In the genomic region with DNA sequence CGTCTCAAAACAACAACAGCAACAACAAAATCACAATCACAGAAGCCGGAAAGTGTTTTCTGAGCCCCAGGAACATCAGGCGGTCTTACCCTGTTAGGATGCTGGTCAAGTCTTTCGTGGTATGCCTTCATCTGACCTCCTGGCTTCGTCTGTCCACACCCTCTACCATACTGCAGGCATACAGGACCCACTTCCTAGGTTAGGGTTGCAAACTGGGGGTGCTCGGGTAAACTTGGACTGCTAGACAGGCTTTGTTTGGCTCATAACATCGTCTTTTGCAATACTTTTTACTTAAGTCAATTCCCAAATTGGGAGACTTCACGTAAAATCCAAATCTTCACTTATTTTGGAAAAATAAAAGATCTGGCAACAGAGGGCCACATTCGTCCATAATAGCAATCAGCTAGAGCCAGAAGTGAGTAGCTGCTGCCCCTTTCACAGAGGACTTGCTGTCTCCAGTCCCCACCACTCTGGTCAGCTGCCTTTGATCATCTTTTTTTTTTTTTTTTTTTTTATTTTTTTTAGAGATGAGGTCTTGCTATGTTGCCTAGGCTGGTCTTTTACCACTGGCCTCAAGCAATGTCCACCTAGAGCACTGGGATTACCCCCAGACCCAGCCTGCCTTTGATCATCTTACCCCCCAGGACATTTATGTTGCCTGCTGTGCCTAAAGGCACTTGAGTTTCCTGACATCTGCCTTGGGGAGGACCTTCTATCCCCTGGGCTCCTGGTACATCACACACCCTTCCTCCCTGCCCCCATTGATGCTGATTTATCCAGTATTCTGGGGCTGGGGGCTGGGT, we compare ENCODE assay signal across 14 cellular contexts. TPM values are rescaled to one million over a fixed set of nuclear protein-coding genes. Genes with fewer than 3 reads are reported as not detected.
DNase-seq lines count a peak whose midpoint lies in the region; ATAC-seq, FAIRE-seq and TF ChIP-seq lines count a peak whose summit lies in the region.
"Had no signal": no experiment of that assay in that cellular context is flagged by ENCODE, and none has a peak within 500 bp of the region (broad histone marks: within the 10 kb centered on the region; RNA-seq: fewer than 3 reads in every experiment).

No MANE protein-coding gene starts in this region.

- TF ChIP-seq RAD21 in A549 (conservative IDR thresholded peaks at IDR 0.05 in 1 of 2, IDR thresholded peaks at IDR 0.05 in 1 of 2): no peak

- ATAC-seq in A549 (no peak), RWPE2 (ENCODE audit: low read depth) (no peak), right cardiac atrium (peak; percentile 27 to 69)
- ATAC-seq: naive thymus-derived CD8-positive, alpha-beta T cell; T-cell had no signal

- POLR2A ChIA-PET in A549 (lab: Yijun Ruan, JAX) (no interaction called here), OCI-LY7 (lab: Charles Lee) (interaction anchor here (1.0 kb wide), 1 partner anchor 13 kb away, joined by 3 read pairs; no protein-coding TSS in a partner anchor)

- CTCF ChIA-PET in A549 (lab: Yijun Ruan, JAX): interaction anchor here (7.7 kb wide), 1 partner anchor 30 kb away, joined by 32 read pairs; a partner anchor contains a TSS
- CTCF ChIA-PET in OCI-LY7 (lab: Charles Lee; ENCODE audit: unreplicated experiment): no interaction called here

- H3K27ac ChIP-seq in A549 (peak overlapping the region; percentile 42 to 87; a peak in 4 of 6 replicates), RWPE2 (ENCODE audit: poor library complexity, severe bottlenecking) (peak overlapping the region; percentile 95), right cardiac atrium (ENCODE audit: low read length) (peak overlapping the region; percentile 99), rectal smooth muscle tissue (ENCODE audit: low read depth, low read length) (peak overlapping the region; percentile 35), OCI-LY7 (ENCODE audit: low read depth, low read length, poor library complexity, severe bottlenecking) (no peak overlapping the region)

- DNase-seq in A549 (ENCODE audit: low read depth in 1 of 2, low spot score in 1 of 2) (no peak), RWPE2 (ENCODE audit: low spot score) (no peak), right cardiac atrium (peak in 1 of 3 donors; percentile 61), CD14-positive monocyte (ENCODE audit: low spot score) (no peak), GF-D8 (lab: John Stamatoyannopoulos, UW) (no peak), OCI-LY7 (ENCODE audit: low spot score) (no peak), NAMALWA (ENCODE audit: low spot score) (no peak)
- DNase-seq: activated CD4-positive, alpha-beta memory T cell treated with anti-CD3 and anti-CD28 coated beads for 36 hours; activated naive CD4-positive, alpha-beta T cell treated with anti-CD3 and anti-CD28 coated beads, Interleukin-2, amount 50 U/mL, for 16 hours; effector CD8-positive, alpha-beta T cell; naive thymus-derived CD8-positive, alpha-beta T cell; NCI-H510A treated with DMSO at 0.1 percent for 48 hours; T-cell had no signal

- no peak overlapping the region for H3K4me3 Mint-ChIP-seq in CD14-positive monocyte
- H3K4me3 Mint-ChIP-seq: activated CD4-positive, alpha-beta memory T cell treated with anti-CD3 and anti-CD28 coated beads for 36 hours; T-cell had no signal

- peaks cover 14% of the 10 kb centered on the region for H3K4me1 Mint-ChIP-seq in CD14-positive monocyte

- no peaks in the 10 kb centered on the region for H4K20me1 ChIP-seq in OCI-LY7 (ENCODE audit: insufficient read depth, low read length)

- 91% methylated on average over 9 of the region's 9 CpGs for WGBS in A549 (ENCODE audit: missing lambda C conversion rate)
- 68% methylated on average over 9 of the region's 9 CpGs for WGBS in right cardiac atrium

- BruUV-seq in OCI-LY7 (replicated peaks; lab: Mats Ljungman, UMichigan): no TSS peak

- FAIRE-seq in A549 (lab: Jason Lieb, UNC): no peak

- H3K9ac ChIP-seq in rectal smooth muscle tissue (ENCODE audit: low read length): no peak overlapping the region

- H3K4me3 ChIP-seq in A549 (no peak overlapping the region), RWPE2 (ENCODE audit: severe bottlenecking) (no peak overlapping the region), right cardiac atrium (ENCODE audit: low read length) (no peak overlapping the region), rectal smooth muscle tissue (ENCODE audit: low read length) (no peak overlapping the region), OCI-LY7 (ENCODE audit: low read depth, low read length, poor library complexity, severe bottlenecking) (no peak overlapping the region)

- H3K36me3 Mint-ChIP-seq in CD14-positive monocyte: peaks cover 8 to 16% of the 10 kb centered on the region in 2 donors
- H3K36me3 Mint-ChIP-seq: activated CD4-positive, alpha-beta memory T cell treated with anti-CD3 and anti-CD28 coated beads for 36 hours; T-cell had no signal

- H3K27me3 Mint-ChIP-seq in CD14-positive monocyte (ENCODE audit: low read depth in 3 of 3): peaks cover 0 to 1% (median 0%) of the 10 kb centered on the region in 3 donors
- H3K27me3 Mint-ChIP-seq: activated CD4-positive, alpha-beta memory T cell treated with anti-CD3 and anti-CD28 coated beads for 36 hours; naive thymus-derived CD8-positive, alpha-beta T cell had no signal

- H2AFZ ChIP-seq in OCI-LY7 (ENCODE audit: low read length): no peak overlapping the region

- intact Hi-C loops in right cardiac atrium (cut with DNase I) (no loop called here), CD14-positive monocyte (cut with micrococcal nuclease) (no loop called here), OCI-LY7 (cut with micrococcal nuclease; ENCODE audit: unreplicated experiment) (no loop called here)

- H3K36me3 ChIP-seq in RWPE2 (ENCODE audit: low read depth) (no peaks in the 10 kb centered on the region), rectal smooth muscle tissue (ENCODE audit: control insufficient read depth, insufficient read depth, low read length) (no peaks in the 10 kb centered on the region), OCI-LY7 (ENCODE audit: insufficient read depth, low read length) (peaks cover 27% of the 10 kb centered on the region)

- no peak overlapping the region for H3K4me2 ChIP-seq in A549
- H3K4me2 ChIP-seq in OCI-LY7 (ENCODE audit: low read length): no peak overlapping the region

- H3K4me1 ChIP-seq in A549 (peaks cover 58% of the 10 kb centered on the region), RWPE2 (ENCODE audit: insufficient read depth, poor library complexity, severe bottlenecking) (peaks cover 58% of the 10 kb centered on the region), right cardiac atrium (ENCODE audit: control insufficient read depth, insufficient read depth, low read length) (peaks cover 19% of the 10 kb centered on the region), rectal smooth muscle tissue (ENCODE audit: control insufficient read depth, insufficient read depth, low read length) (peaks cover 26% of the 10 kb centered on the region), OCI-LY7 (ENCODE audit: insufficient read depth, low read length, poor library complexity, severe bottlenecking) (peaks cover 37% of the 10 kb centered on the region)

- peak overlapping the region in 1 of 7 donors; percentile 54 for H3K27ac Mint-ChIP-seq in CD14-positive monocyte
- H3K27ac Mint-ChIP-seq: activated CD4-positive, alpha-beta memory T cell treated with anti-CD3 and anti-CD28 coated beads for 36 hours; T-cell had no signal

- no peaks in the 10 kb centered on the region for H3K9me3 Mint-ChIP-seq in CD14-positive monocyte
- H3K9me3 Mint-ChIP-seq: activated CD4-positive, alpha-beta memory T cell treated with anti-CD3 and anti-CD28 coated beads for 36 hours; naive thymus-derived CD8-positive, alpha-beta T cell; T-cell had no signal

- H3K9me2 ChIP-seq in OCI-LY7 (ENCODE audit: insufficient read depth, low read length): no peaks in the 10 kb centered on the region

- H3K27me3 ChIP-seq in RWPE2 (ENCODE audit: insufficient read depth, poor library complexity, severe bottlenecking) (no peaks in the 10 kb centered on the region), right cardiac atrium (ENCODE audit: control insufficient read depth, insufficient read depth) (no peaks in the 10 kb centered on the region), rectal smooth muscle tissue (ENCODE audit: control insufficient read depth, insufficient read depth, low read length) (no peaks in the 10 kb centered on the region)

- peaks cover 21% of the 10 kb centered on the region for H3K79me2 ChIP-seq in OCI-LY7 (ENCODE audit: insufficient read depth, low read depth, low read length)

- TF ChIP-seq POLR2A in A549 (IDR thresholded peaks at IDR 0.05; ENCODE audit: low read length): no peak

- no peak for TF ChIP-seq EP300 in A549 (IDR thresholded peaks at IDR 0.05)

- no peak for TF ChIP-seq CTCF in A549 (IDR thresholded peaks at IDR 0.05)
- no peak for TF ChIP-seq CTCF in RWPE2 (IDR thresholded peaks at IDR 0.05; ENCODE audit: poor library complexity, severe bottlenecking)
- TF ChIP-seq CTCF in CD14-positive monocyte (IDR thresholded peaks at IDR 0.05): no peak
- TF ChIP-seq CTCF in OCI-LY7 (conservative IDR thresholded peaks at IDR 0.05; ENCODE audit: low read length): no peak

- no peaks in the 10 kb centered on the region for H3K9me3 ChIP-seq in A549
- H3K9me3 ChIP-seq in RWPE2 (ENCODE audit: severe bottlenecking): no peaks in the 10 kb centered on the region
- H3K9me3 ChIP-seq in right cardiac atrium (ENCODE audit: control insufficient read depth, low read length): no peaks in the 10 kb centered on the region
- H3K9me3 ChIP-seq in OCI-LY7 (ENCODE audit: low read length): no peaks in the 10 kb centered on the region

TF ChIP-seq in A549, 52 proteins besides CTCF, POLR2A, EP300 and RAD21 (continues in another document):
- TF ChIP-seq TP53 (CRISPR knock-in tag; IDR thresholded peaks at IDR 0.05): no peak

RNA-seq across cellular contexts. Expression of a gene that starts 30.1 kb away (rescaled TPM):
- 44.9 and 51.6 TPM in 2 replicates for polyA plus RNA-seq in A549 (2011; rRNA removed)
- polyA plus RNA-seq in A549 (2012; cell fraction: cytosol; rRNA removed): 5.3 and 5.4 TPM in 2 replicates
- 4.7 and 5.5 TPM in 2 replicates for polyA plus RNA-seq in A549 (2012; cell fraction: nucleus; rRNA removed)
- polyA plus RNA-seq in A549 (2017; fragmentation: RNase III; extraction: RNeasy Plus Mini Kit Qiagen cat#74134 plus additional on column Dnase treatment): 16.2 to 17.9 TPM (median 17.8 TPM) in 3 replicates
- polyA minus RNA-seq in A549 (2011; rRNA and poly(A)+ RNA removed): 61.4 and 65.6 TPM in 2 replicates
- 10 to 100 TPM; 49.4 to 73.5 (median 57.4) TPM for total RNA-seq in right cardiac atrium
- 7.3 TPM for polyA plus RNA-seq in right cardiac atrium
- 10 to 100 TPM; 22.5 to 26.1 TPM for polyA plus RNA-seq in CD14-positive monocyte
- 52.6 and 56.5 TPM in 2 replicates for total RNA-seq in OCI-LY7 (2014; rRNA removed; shearing (Covaris generic))
- total RNA-seq in OCI-LY7 (2022): 85.9 and 98.7 TPM in 2 replicates

RNA-seq across cellular contexts. Expression of a gene that starts 32.2 kb away (rescaled TPM):
- 2.0 and 2.6 TPM in 2 replicates for polyA plus RNA-seq in A549 (2011; rRNA removed)
- 0.98 and 1.3 TPM in 2 replicates for polyA plus RNA-seq in A549 (2012; cell fraction: cytosol; rRNA removed)
- 0.53 and 0.72 TPM in 2 replicates for polyA plus RNA-seq in A549 (2012; cell fraction: nucleus; rRNA removed)
- polyA plus RNA-seq in A549 (2017; fragmentation: RNase III; extraction: RNeasy Plus Mini Kit Qiagen cat#74134 plus additional on column Dnase treatment): 2.8 to 3.4 TPM (median 3.0 TPM) in 3 replicates
- polyA minus RNA-seq in A549 (2011; rRNA and poly(A)+ RNA removed): 5.0 and 6.3 TPM in 2 replicates
- under 1 TPM; 0.50 to 0.94 (median 0.77) TPM for total RNA-seq in right cardiac atrium
- polyA plus RNA-seq in right cardiac atrium: 0.77 TPM
- not detected for polyA plus RNA-seq in CD14-positive monocyte
- 0.10 TPM in 1 of 2 replicates, not detected in the other for total RNA-seq in OCI-LY7 (2014; rRNA removed; shearing (Covaris generic))
- not detected in 2 replicates for total RNA-seq in OCI-LY7 (2022)
- total RNA-seq: naive thymus-derived CD8-positive, alpha-beta T cell; T-cell had no signal
- polyA plus RNA-seq: naive thymus-derived CD8-positive, alpha-beta T cell had no signal

Comparison
In these comparisons a context has a peak if more than half of its experiments do, and no peak if none do; other contexts are left out.
1. ATAC-seq: peak in right cardiac atrium (2 of 2); none in A549 (0 of 2) and RWPE2 (single experiment).